In genomic region chr10:99787782-99788181, GRCh38 we compare ENCODE assay signal across 1 cellular context.
TF ChIP-seq lines count a peak whose summit lies in the region.

No MANE protein-coding gene starts in this region.

TF ChIP-seq in A549, 52 proteins besides CTCF, POLR2A, EP300 and RAD21 (continued from another document):
- no peak for TF ChIP-seq BCL3 (IDR thresholded peaks at IDR 0.05)
- TF ChIP-seq, protein P1, sequence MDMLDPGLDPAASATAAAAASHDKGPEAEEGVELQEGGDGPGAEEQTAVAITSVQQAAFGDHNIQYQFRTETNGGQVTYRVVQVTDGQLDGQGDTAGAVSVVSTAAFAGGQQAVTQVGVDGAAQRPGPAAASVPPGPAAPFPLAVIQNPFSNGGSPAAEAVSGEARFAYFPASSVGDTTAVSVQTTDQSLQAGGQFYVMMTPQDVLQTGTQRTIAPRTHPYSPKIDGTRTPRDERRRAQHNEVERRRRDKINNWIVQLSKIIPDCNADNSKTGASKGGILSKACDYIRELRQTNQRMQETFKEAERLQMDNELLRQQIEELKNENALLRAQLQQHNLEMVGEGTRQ (IDR thresholded peaks at IDR 0.05) = no peak
